In genomic region chr5:103942587-103943186, GRCh38 we compare ENCODE assay signal across 13 cellular contexts.
DNase-seq lines count a peak whose midpoint lies in the region; ATAC-seq and TF ChIP-seq lines count a peak whose summit lies in the region.
"Had no signal": no experiment of that assay in that cellular context is flagged by ENCODE, and none has a peak within 500 bp of the region (broad histone marks: within the 10 kb centered on the region; RNA-seq: fewer than 3 reads in every experiment).

No MANE protein-coding gene starts in this region.

- no peak for TF ChIP-seq POLR2A in breast epithelium (IDR thresholded peaks at IDR 0.05)

- no peaks in the 10 kb centered on the region for H3K9me3 ChIP-seq in breast epithelium

- no peaks in the 10 kb centered on the region for H3K36me3 Mint-ChIP-seq in stimulated activated effector memory CD8-positive, alpha-beta T cell treated with anti-CD3 and anti-CD28 coated beads, Interleukin-12 subunit alpha, Interleukin-12 subunit beta, amount 100 ng/mL, for 72 hours
- H3K36me3 Mint-ChIP-seq: IgD-negative memory B cell had no signal

- no peak for TF ChIP-seq CTCF in breast epithelium (IDR thresholded peaks at IDR 0.05)

- H3K4me1 Mint-ChIP-seq in stimulated activated effector memory CD8-positive, alpha-beta T cell treated with anti-CD3 and anti-CD28 coated beads, Interleukin-12 subunit alpha, Interleukin-12 subunit beta, amount 100 ng/mL, for 72 hours, result no peaks in the 10 kb centered on the region
- H3K4me1 Mint-ChIP-seq: IgD-negative memory B cell had no signal

- peak; percentile 21 to 52 for DNase-seq in T47D (ENCODE audit: low read depth in 1 of 2, low spot score in 1 of 2)
- no peak for DNase-seq in breast epithelium (ENCODE audit: low spot score in 2 of 2)
- DNase-seq in RKO (ENCODE audit: low spot score), result peak; percentile 44
- DNase-seq in fibroblast of peridontal ligament (ENCODE audit: extremely low read depth), result peak; percentile 44
- no peak for DNase-seq in NCI-H1048 (lab: John Stamatoyannopoulos, UW)
- no peak for DNase-seq in NCI-H2029 (lab: John Stamatoyannopoulos, UW)
- DNase-seq in stimulated activated effector memory CD8-positive, alpha-beta T cell treated with anti-CD3 and anti-CD28 coated beads, Interleukin-12 subunit alpha, Interleukin-12 subunit beta, amount 100 ng/mL, for 72 hours (ENCODE audit: low spot score in 2 of 2), result no peak
- DNase-seq: activated effector memory CD4-positive, alpha-beta T cell treated with anti-CD3 and anti-CD28 coated beads, Interleukin-2, amount 50 U/mL, for 16 hours; left cardiac atrium; NCI-H2081; trophoblast cell had no signal

- no peaks in the 10 kb centered on the region for H3K4me1 ChIP-seq in breast epithelium

- no peaks in the 10 kb centered on the region for H3K27me3 ChIP-seq in breast epithelium

- H3K27ac Mint-ChIP-seq in stimulated activated effector memory CD8-positive, alpha-beta T cell treated with anti-CD3 and anti-CD28 coated beads, Interleukin-12 subunit alpha, Interleukin-12 subunit beta, amount 100 ng/mL, for 72 hours, result no peak overlapping the region
- H3K27ac Mint-ChIP-seq: IgD-negative memory B cell had no signal

- H3K4me3 Mint-ChIP-seq in stimulated activated effector memory CD8-positive, alpha-beta T cell treated with anti-CD3 and anti-CD28 coated beads, Interleukin-12 subunit alpha, Interleukin-12 subunit beta, amount 100 ng/mL, for 72 hours, result no peak overlapping the region
- H3K4me3 Mint-ChIP-seq: IgD-negative memory B cell had no signal

- H3K27ac ChIP-seq in breast epithelium, result no peak overlapping the region

- peaks cover 5% of the 10 kb centered on the region for H3K9me3 Mint-ChIP-seq in stimulated activated effector memory CD8-positive, alpha-beta T cell treated with anti-CD3 and anti-CD28 coated beads, Interleukin-12 subunit alpha, Interleukin-12 subunit beta, amount 100 ng/mL, for 72 hours

- in situ Hi-C loops in T47D (cut with HindIII; ENCODE audit: low pct_unique_long_range_greater_than_20kb, low sequenced_read_pairs), result no loop called here

- no peaks in the 10 kb centered on the region for H3K36me3 ChIP-seq in breast epithelium

- no peak overlapping the region for H3K4me3 ChIP-seq in breast epithelium

- intact Hi-C loops in breast epithelium (cut with DNase I; ENCODE audit: low total_unique reads), result no loop called here

- no peak for ATAC-seq in stimulated activated effector memory CD8-positive, alpha-beta T cell treated with anti-CD3 and anti-CD28 coated beads, Interleukin-12 subunit alpha, Interleukin-12 subunit beta, amount 100 ng/mL, for 72 hours
- no peak for ATAC-seq in GM19324 (IDR thresholded peaks at IDR 0.05; ENCODE audit: low FRiP score, unreplicated experiment)
- ATAC-seq: left cardiac atrium had no signal

Comparison
In these comparisons a context has a peak if more than half of its experiments do, and no peak if none do; other contexts are left out.
1. DNase-seq: peak in T47D (2 of 2), RKO (single experiment) and fibroblast of peridontal ligament (single experiment); none in breast epithelium (0 of 2), NCI-H1048 (single experiment), NCI-H2029 (single experiment) and stimulated activated effector memory CD8-positive, alpha-beta T cell treated with anti-CD3 and anti-CD28 coated beads, Interleukin-12 subunit alpha, Interleukin-12 subunit beta, amount 100 ng/mL, for 72 hours (0 of 2).